Comparison of ENCODE assay signal across 8 cellular contexts in genomic region chr6:29628419-29629281, GRCh38. TPM values are rescaled to one million over a fixed set of nuclear protein-coding genes. Genes with fewer than 3 reads are reported as not detected.
A peak's percentile ranks its signal among the peaks of the same experiment; 100 is the strongest.
DNase-seq lines count a peak whose midpoint lies in the region; ATAC-seq and TF ChIP-seq lines count a peak whose summit lies in the region.

No MANE protein-coding gene starts in this region.

- peak overlapping the region; percentile 66 for H3K9ac ChIP-seq in SK-N-SH

- H4K20me1 ChIP-seq in SK-N-SH (ENCODE audit: insufficient read depth), result no peaks in the 10 kb centered on the region

- peaks cover 82% of the 10 kb centered on the region for H3K4me1 Mint-ChIP-seq in neural crest cell

- H3K36me3 Mint-ChIP-seq in activated naive CD4-positive, alpha-beta T cell treated with anti-CD3 and anti-CD28 coated beads, Interleukin-2, amount 50 U/mL, for 72 hours, result no peaks in the 10 kb centered on the region
- peaks cover 8% of the 10 kb centered on the region for H3K36me3 Mint-ChIP-seq in neural crest cell (ENCODE audit: low read depth)

- H3K9me2 ChIP-seq in SK-N-SH, result no peaks in the 10 kb centered on the region

- H3K79me2 ChIP-seq in SK-N-SH (ENCODE audit: insufficient read depth), result peaks cover 14% of the 10 kb centered on the region; the same call in 1 of the 2 replicates

- peak; percentile 56 to 60 for ATAC-seq in activated naive CD4-positive, alpha-beta T cell treated with anti-CD3 and anti-CD28 coated beads, Interleukin-2, amount 50 U/mL, for 72 hours
- no peak for ATAC-seq in GM21390 (IDR thresholded peaks at IDR 0.05; ENCODE audit: unreplicated experiment)

- no peaks in the 10 kb centered on the region for H3K9me3 Mint-ChIP-seq in activated naive CD4-positive, alpha-beta T cell treated with anti-CD3 and anti-CD28 coated beads, Interleukin-2, amount 50 U/mL, for 72 hours
- H3K9me3 Mint-ChIP-seq in neural crest cell, result no peaks in the 10 kb centered on the region

- H3K27me3 ChIP-seq in SK-N-SH (ENCODE audit: insufficient read depth) (no peaks in the 10 kb centered on the region), tibial nerve (no peaks in the 10 kb centered on the region)

- peak; percentile 60 for TF ChIP-seq RAD21 in SK-N-SH (IDR thresholded peaks at IDR 0.05; ENCODE audit: low read length)

- TF ChIP-seq POLR2A in tibial nerve (IDR thresholded peaks at IDR 0.05), result no peak

- 2% methylated on average over 29 of the region's 32 CpGs for WGBS in SK-N-SH (ENCODE audit: low lambda C conversion rate)
- WGBS in tibial nerve, 2 donors, result 6% methylated on average over 32 of the region's 32 CpGs

- peak overlapping the region; percentile 54 to 74 for H3K4me3 ChIP-seq in SK-N-SH (ENCODE audit: low read depth in 2 of 2, low read length in 1 of 2)
- peak overlapping the region; percentile 53 to 70 (median 60) for H3K4me3 ChIP-seq in tibial nerve

- POLR2A ChIA-PET in SK-N-SH (lab: Yijun Ruan, JAX), result interaction anchor here (1.1 kb wide), 1 partner anchor 17 kb away, joined by 5 read pairs; no protein-coding TSS in a partner anchor

- H3K27ac ChIP-seq in SK-N-SH (ENCODE audit: low read depth in 2 of 2, low read length in 1 of 2) (peak overlapping the region; percentile 50 to 74; a peak in 3 of 4 replicates), tibial nerve (peak overlapping the region; percentile 74 to 86 (median 80))

- peaks cover 4% of the 10 kb centered on the region for H3F3A ChIP-seq in SK-N-SH (replicated peaks; ENCODE audit: insufficient read depth)

- H3K4me3 Mint-ChIP-seq in neural crest cell, result peak overlapping the region; percentile 94

- peak overlapping the region; percentile 59 to 73 for H3K27ac Mint-ChIP-seq in activated naive CD4-positive, alpha-beta T cell treated with anti-CD3 and anti-CD28 coated beads, Interleukin-2, amount 50 U/mL, for 72 hours
- H3K27ac Mint-ChIP-seq in neural crest cell (ENCODE audit: unreplicated experiment), result peak overlapping the region; percentile 65

- peaks cover 42% of the 10 kb centered on the region for H3K27me3 Mint-ChIP-seq in neural crest cell (ENCODE audit: low read depth)

- peak overlapping the region; percentile 99 for H3K4me2 ChIP-seq in SK-N-SH

- peaks cover 0 to 5% of the 10 kb centered on the region in 2 experiments for H3K36me3 ChIP-seq in SK-N-SH (replicated peaks in 1 of 2; ENCODE audit: control insufficient read depth in 1 of 2, insufficient read depth in 2 of 2, low read length in 1 of 2)
- H3K36me3 ChIP-seq in tibial nerve, result peaks cover 0 to 3% (median 0%) of the 10 kb centered on the region in 3 donors

- H3K9me3 ChIP-seq in SK-N-SH (no peaks in the 10 kb centered on the region), tibial nerve (no peaks in the 10 kb centered on the region)

- CTCF ChIA-PET in SK-N-SH (lab: Yijun Ruan, JAX), result interaction anchor here (0.6 to 7.6 kb wide), 12 partner anchors 9 to 705 kb away, joined by 3 to 79 read pairs (median 4); partner anchors contain the start of gene TRIM27

- DNase-seq in EL (peak; percentile 83), NCI-H1092 (lab: John Stamatoyannopoulos, UW) (peak; percentile 55), SK-N-SH (peak; percentile 90), germinal center (ENCODE audit: low spot score) (peak; percentile 69), neural crest cell (ENCODE audit: low read depth, low spot score) (peak; percentile 74), tibial nerve (ENCODE audit: low spot score in 2 of 2) (peak; percentile 52 to 69)
- peak; percentile 61 to 68 for DNase-seq in activated naive CD4-positive, alpha-beta T cell treated with anti-CD3 and anti-CD28 coated beads, Interleukin-2, amount 50 U/mL, for 72 hours (ENCODE audit: low spot score in 2 of 2)

- H2AFZ ChIP-seq in SK-N-SH (ENCODE audit: low read depth), result peak overlapping the region; percentile 82

- TF ChIP-seq CTCF in SK-N-SH (IDR thresholded peaks at IDR 0.05) (peak; percentile 63), neural crest cell (conservative IDR thresholded peaks at IDR 0.05) (peak; percentile 77), tibial nerve (IDR thresholded peaks at IDR 0.05) (peak; percentile 37 to 74 (median 60))

- no peak for TF ChIP-seq EP300 in SK-N-SH (IDR thresholded peaks at IDR 0.05; ENCODE audit: borderline replicate concordance in 1 of 2, low read depth in 1 of 2, low read length in 1 of 2)
- TF ChIP-seq EP300 in tibial nerve (IDR thresholded peaks at IDR 0.05), result no peak

- H3K4me1 ChIP-seq in SK-N-SH (ENCODE audit: control insufficient read depth in 1 of 2, insufficient read depth in 2 of 2, low read depth in 1 of 2, low read length in 1 of 2) (peaks cover 16 to 20% of the 10 kb centered on the region in 2 experiments; a peak in 2 of 4 replicates), tibial nerve (peaks cover 0 to 48% (median 20%) of the 10 kb centered on the region in 4 donors)

TF ChIP-seq in SK-N-SH, 30 proteins besides CTCF, POLR2A, EP300 and RAD21 (continues in another document):
- TF ChIP-seq ELF1 (IDR thresholded peaks at IDR 0.05) (no peak), TCF12 (IDR thresholded peaks at IDR 0.05) (no peak), USF1 (IDR thresholded peaks at IDR 0.05; ENCODE audit: borderline replicate concordance, low read depth) (no peak), YY1 (IDR thresholded peaks at IDR 0.05; ENCODE audit: low read depth) (no peak), CHD2 (IDR thresholded peaks at IDR 0.05; ENCODE audit: low read length, partially characterized antibody) (peak; percentile 47), IRF3 (IDR thresholded peaks at IDR 0.05; ENCODE audit: low read depth, low read length) (no peak), TEAD4 (IDR thresholded peaks at IDR 0.05; ENCODE audit: borderline replicate concordance, insufficient read depth) (no peak), RFX5 (IDR thresholded peaks at IDR 0.05; ENCODE audit: low read length) (peak; percentile 35; the same call in 1 of the 2 replicates), GABPA (IDR thresholded peaks at IDR 0.05; ENCODE audit: low read depth) (no peak)

RNA-seq across cellular contexts. Expression of gene GABBR1, which starts 4.3 kb away (rescaled TPM):
- polyA plus RNA-seq in SK-N-SH (2012; rRNA removed), result 26.8 and 33.8 TPM in 2 replicates
- polyA plus RNA-seq in SK-N-SH (2012; cell fraction: cytosol; rRNA removed), result 8.1 and 9.5 TPM in 2 replicates
- polyA plus RNA-seq in SK-N-SH (2012; cell fraction: nucleus; rRNA removed), result 258 and 287 TPM in 2 replicates
- 10 to 100 TPM; 21.7 to 25.3 TPM for total RNA-seq in activated naive CD4-positive, alpha-beta T cell treated with anti-CD3 and anti-CD28 coated beads, Interleukin-2, amount 50 U/mL, for 72 hours
- total RNA-seq in neural crest cell, result 79.7 and 91.6 TPM in 2 replicates
- total RNA-seq in tibial nerve, result 10 to 100 TPM; 55.3 to 89.6 (median 70.5) TPM

RNA-seq across cellular contexts. Expression of gene MOG, which starts 28.2 kb away (rescaled TPM):
- polyA plus RNA-seq in SK-N-SH (2012; rRNA removed), result not detected in 2 replicates
- not detected in 2 replicates for polyA plus RNA-seq in SK-N-SH (2012; cell fraction: cytosol; rRNA removed)
- not detected in 2 replicates for polyA plus RNA-seq in SK-N-SH (2012; cell fraction: nucleus; rRNA removed)
- total RNA-seq in activated naive CD4-positive, alpha-beta T cell treated with anti-CD3 and anti-CD28 coated beads, Interleukin-2, amount 50 U/mL, for 72 hours, result not detected
- total RNA-seq in neural crest cell (not detected in 2 replicates), tibial nerve (not detected)

RNA-seq across cellular contexts. Expression of gene OR2H2, which starts 43.7 kb away (rescaled TPM):
- not detected in 2 replicates for polyA plus RNA-seq in SK-N-SH (2012; rRNA removed)
- not detected in 2 replicates for polyA plus RNA-seq in SK-N-SH (2012; cell fraction: cytosol; rRNA removed)
- not detected in 2 replicates for polyA plus RNA-seq in SK-N-SH (2012; cell fraction: nucleus; rRNA removed)
- not detected for total RNA-seq in activated naive CD4-positive, alpha-beta T cell treated with anti-CD3 and anti-CD28 coated beads, Interleukin-2, amount 50 U/mL, for 72 hours
- not detected in 2 replicates for total RNA-seq in neural crest cell
- total RNA-seq in tibial nerve, result not detected

RNA-seq across cellular contexts. Expression of gene ZFP57, which starts 52.3 kb away (rescaled TPM):
- polyA plus RNA-seq in SK-N-SH (2012; rRNA removed), result not detected in 2 replicates
- polyA plus RNA-seq in SK-N-SH (2012; cell fraction: cytosol; rRNA removed), result not detected in 2 replicates
- not detected in 2 replicates for polyA plus RNA-seq in SK-N-SH (2012; cell fraction: nucleus; rRNA removed)
- total RNA-seq in activated naive CD4-positive, alpha-beta T cell treated with anti-CD3 and anti-CD28 coated beads, Interleukin-2, amount 50 U/mL, for 72 hours, result 1 to 10 TPM in 1 of 2 donors, not detected in 1; 5.9 TPM
- total RNA-seq in neural crest cell, result not detected in 2 replicates
- under 1 TPM in 1 of 4 donors, not detected in 3; 0.66 TPM for total RNA-seq in tibial nerve
